ENCODE assay signal across 26 cellular contexts in the genomic region with DNA sequence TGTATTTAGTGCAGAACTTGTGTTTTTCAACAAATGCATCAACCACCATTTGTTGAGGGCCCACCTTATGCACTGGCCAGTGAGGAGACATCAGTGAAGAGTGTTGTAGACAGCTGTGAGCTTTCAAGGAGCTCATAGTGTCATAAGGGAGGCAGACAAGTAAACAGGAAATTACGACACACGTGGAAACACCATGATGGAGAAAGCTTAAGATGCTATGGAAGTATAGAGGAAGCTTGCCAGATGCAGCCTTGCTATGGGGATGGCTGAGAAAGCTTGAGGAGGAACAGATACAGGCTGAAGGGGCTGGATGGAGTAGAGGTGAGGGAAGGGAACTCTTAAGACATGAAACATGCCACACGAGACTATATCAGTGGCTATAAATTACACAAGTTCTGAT. TPM values are rescaled to one million over a fixed set of nuclear protein-coding genes. Genes with fewer than 3 reads are reported as not detected.
DNase-seq lines count a peak whose midpoint lies in the region; ATAC-seq, FAIRE-seq and TF ChIP-seq lines count a peak whose summit lies in the region.
"Had no signal": no experiment of that assay in that cellular context is flagged by ENCODE, and none has a peak within 500 bp of the region (broad histone marks: within the 10 kb centered on the region; RNA-seq: fewer than 3 reads in every experiment).

No MANE protein-coding gene starts in this region.

- no peak overlapping the region for H4K91ac ChIP-seq in H1 (replicated peaks; ENCODE audit: insufficient read length, low read length)

- WGBS in H1 (ENCODE audit: extremely low coverage in 1 of 2, insufficient coverage in 1 of 2, insufficient read length in 1 of 2, insufficient replicate concordance in 2 of 2, low coverage in 1 of 2, low lambda C conversion rate in 2 of 2, missing lambda C conversion rate in 1 of 2), 2 experiments: 74% methylated on average over 3 of the region's 3 CpGs; no CpG with 5 or more reads in 1 of the 2 experiments

- ATAC-seq in GM18502 (IDR thresholded peaks at IDR 0.05; ENCODE audit: poor library complexity, unreplicated experiment) (no peak), HG03095 (IDR thresholded peaks at IDR 0.05; ENCODE audit: unreplicated experiment) (no peak)

- POLR2A ChIA-PET in H1 (lab: Charles Lee; ENCODE audit: partially characterized antibody): interaction anchor here (1.3 to 1.7 kb wide), 2 partner anchors 8 to 9 kb away, joined by 3 to 4 read pairs; no protein-coding TSS in a partner anchor

- no peaks in the 10 kb centered on the region for H3K36me3 ChIP-seq in H1 (ENCODE audit: control insufficient read depth in 2 of 4, insufficient read depth in 4 of 4, low read length in 3 of 4)
- H3K36me3 ChIP-seq: Peyer's patch, SJCRH30, spleen, thoracic aorta, WERI-Rb-1 had no signal

- H3K27ac ChIP-seq in H1 (ENCODE audit: low read depth, low read length): no peak overlapping the region
- H3K27ac ChIP-seq: SJCRH30, spleen, thoracic aorta, WERI-Rb-1 had no signal

- no peaks in the 10 kb centered on the region for H3K27me3 ChIP-seq in H1 (replicated peaks in 1 of 4; ENCODE audit: control insufficient read depth in 3 of 4, extremely low read depth in 1 of 4, insufficient read depth in 3 of 4, low read length in 3 of 4)
- H3K27me3 ChIP-seq: Peyer's patch, SJCRH30 had no signal

- no peaks in the 10 kb centered on the region; the same call in 1 of the 2 replicates for H3K23me2 ChIP-seq in H1 (ENCODE audit: low read depth, low read length)

- H3K18ac ChIP-seq in H1 (ENCODE audit: extremely low read depth, low read length): no peak overlapping the region

- no peaks in the 10 kb centered on the region for H3K79me1 ChIP-seq in H1 (ENCODE audit: low read depth, low read length)

- no peak overlapping the region for H3K56ac ChIP-seq in H1 (replicated peaks; ENCODE audit: insufficient read length, low read depth, low read length)

- no peak overlapping the region for H3K4me3 ChIP-seq in H1 (ENCODE audit: extremely low read depth in 1 of 4, insufficient read depth in 2 of 4, low read depth in 3 of 4, low read length in 4 of 4)
- H3K4me3 ChIP-seq: Peyer's patch, SJCRH30, spleen, thoracic aorta had no signal

- peaks cover 10% of the 10 kb centered on the region for H3K9me3 Mint-ChIP-seq in nephron
- H3K9me3 Mint-ChIP-seq: activated naive CD8-positive, alpha-beta T cell treated with anti-CD3 and anti-CD28 coated beads for 36 hours; T-helper 2 cell treated with Interferon-gamma antibody and Interleukin-4, amounts not matched to agents 5 μg/mL and 100 μg/mL, for 36 hours had no signal

- H3K4me1 Mint-ChIP-seq in nephron: peaks cover 47% of the 10 kb centered on the region
- H3K4me1 Mint-ChIP-seq: activated naive CD8-positive, alpha-beta T cell treated with anti-CD3 and anti-CD28 coated beads for 36 hours had no signal

- no peak overlapping the region for H4K8ac ChIP-seq in H1 (ENCODE audit: extremely low read depth, insufficient read depth, low read length)

- H3K4me1 ChIP-seq in H1 (replicated peaks in 1 of 4; ENCODE audit: control insufficient read depth in 3 of 4, insufficient read depth in 4 of 4, low read length in 3 of 4): no peaks in the 10 kb centered on the region
- H3K4me1 ChIP-seq: Peyer's patch, spleen had no signal

- H2AFZ ChIP-seq in H1 (ENCODE audit: low read length): no peak overlapping the region

- no peak overlapping the region for H2BK20ac ChIP-seq in H1 (ENCODE audit: low read length)

- no peak overlapping the region for H2BK12ac ChIP-seq in H1 (ENCODE audit: low read depth, low read length)

- H2AK5ac ChIP-seq in H1 (ENCODE audit: low read depth, low read length): no peak overlapping the region

- TF ChIP-seq EP300 in H1 (IDR thresholded peaks at IDR 0.05; ENCODE audit: borderline replicate concordance in 1 of 2, low read depth in 2 of 2, low read length in 2 of 2): no peak

- H3K14ac ChIP-seq in H1 (ENCODE audit: insufficient read length): no peak overlapping the region

- no peaks in the 10 kb centered on the region for H3K36me3 Mint-ChIP-seq in nephron (ENCODE audit: low read depth)
- H3K36me3 Mint-ChIP-seq: activated naive CD8-positive, alpha-beta T cell treated with anti-CD3 and anti-CD28 coated beads for 36 hours had no signal

- CTCF ChIA-PET in H1 (lab: Charles Lee; ENCODE audit: partially characterized antibody): interaction anchor here (0.6 to 1.2 kb wide), 6 partner anchors 14 to 1154 kb away, joined by 3 to 7 read pairs (median 3); partner anchors contain the start of gene PSMD6

- no peak overlapping the region for H3K4me3 Mint-ChIP-seq in nephron
- H3K4me3 Mint-ChIP-seq: activated naive CD8-positive, alpha-beta T cell treated with anti-CD3 and anti-CD28 coated beads for 36 hours; T-helper 2 cell treated with Interferon-gamma antibody and Interleukin-4, amounts not matched to agents 5 μg/mL and 100 μg/mL, for 36 hours had no signal

- no peak overlapping the region for H2BK5ac ChIP-seq in H1 (ENCODE audit: low read depth, low read length)

- no peak overlapping the region for H3K23ac ChIP-seq in H1 (ENCODE audit: insufficient read length)

- DNase-seq in EL (peak; percentile 29), LHCN-M2 (ENCODE audit: low read depth) (peak; percentile 58), H1 (ENCODE audit: low read depth in 1 of 2, low spot score in 2 of 2) (no peak), NCI-H146 treated with DMSO at 0.1 percent for 48 hours (lab: John Stamatoyannopoulos, UW; ENCODE audit: unreplicated experiment) (no peak)
- DNase-seq: activated CD4-positive, alpha-beta T cell treated with anti-CD3 and anti-CD28 coated beads, Interleukin-2, amount 50 U/mL, for 4 hours; activated CD8-positive, alpha-beta memory T cell treated with anti-CD3 and anti-CD28 coated beads, Interleukin-2, amount 50 U/mL, for 4 hours; activated naive CD8-positive, alpha-beta T cell treated with anti-CD3 and anti-CD28 coated beads for 36 hours; Calu3; effector CD4-positive, alpha-beta T cell; erythroblast; Kasumi-1; mesendoderm; NCI-H1105 treated with DMSO at 0.1 percent for 48 hours; NCI-H2081; Peyer's patch; spleen; stimulated activated CD4-positive, alpha-beta T cell treated with anti-CD3 and anti-CD28 coated beads, Interleukin-4, amount 100 ng/mL, for 1 hour; stimulated activated naive CD4-positive, alpha-beta T cell treated with Interleukin-2 at 50 U/mL for 16 hours; WERI-Rb-1 had no signal

- no peak overlapping the region for H2BK15ac ChIP-seq in H1 (ENCODE audit: low read length)

- H3K79me2 ChIP-seq in H1 (ENCODE audit: control insufficient read depth in 1 of 2, insufficient read depth in 2 of 2, low read length in 2 of 2): no peaks in the 10 kb centered on the region

- H4K20me1 ChIP-seq in H1 (replicated peaks in 1 of 2; ENCODE audit: control insufficient read depth in 1 of 2, insufficient read depth in 2 of 2, low read length in 2 of 2): no peaks in the 10 kb centered on the region

- H3K27me3 Mint-ChIP-seq in nephron (ENCODE audit: low read depth): peaks cover 5% of the 10 kb centered on the region

- TF ChIP-seq POLR2A in H1 (IDR thresholded peaks at IDR 0.05; ENCODE audit: control extremely low read depth in 1 of 2, low read depth in 2 of 2, low read length in 2 of 2): no peak

- no peak for FAIRE-seq in H1 (lab: Jason Lieb, UNC)
- FAIRE-seq: HTR-8/SVneo had no signal

- H3K9me3 ChIP-seq in H1 (ENCODE audit: insufficient read depth in 2 of 2, low read depth in 1 of 2, low read length in 1 of 2): no peaks in the 10 kb centered on the region
- H3K9me3 ChIP-seq: Peyer's patch, SJCRH30, spleen, thoracic aorta had no signal

- peak overlapping the region; percentile 2 for H3K4ac ChIP-seq in H1 (replicated peaks; ENCODE audit: insufficient read length, low read depth, low read length)

- TF ChIP-seq CTCF in H1 (IDR thresholded peaks at IDR 0.05; ENCODE audit: control extremely low read depth in 1 of 3, insufficient read depth in 1 of 3, low read depth in 1 of 3, low read length in 3 of 3) (no peak), nephron (IDR thresholded peaks at IDR 0.05; ENCODE audit: unreplicated experiment in 3 of 3) (no peak)

- peak overlapping the region; percentile 0 to 55 (median 27) for H3K27ac Mint-ChIP-seq in nephron
- H3K27ac Mint-ChIP-seq: activated naive CD8-positive, alpha-beta T cell treated with anti-CD3 and anti-CD28 coated beads for 36 hours; T-helper 2 cell treated with Interferon-gamma antibody and Interleukin-4, amounts not matched to agents 5 μg/mL and 100 μg/mL, for 36 hours had no signal

- H3K4me2 ChIP-seq in H1 (ENCODE audit: insufficient read depth in 1 of 2, low read depth in 2 of 2, low read length in 2 of 2): no peak overlapping the region

- TF ChIP-seq RAD21 in H1 (IDR thresholded peaks at IDR 0.05 in 1 of 2, conservative IDR thresholded peaks at IDR 0.05 in 1 of 2; ENCODE audit: low read depth in 2 of 2, low read length in 2 of 2): no peak

- H3K9ac ChIP-seq in H1 (replicated peaks in 1 of 4; ENCODE audit: extremely low read depth in 1 of 4, low read depth in 3 of 4, low read length in 3 of 4): no peak overlapping the region

- H2BK120ac ChIP-seq in H1 (replicated peaks; ENCODE audit: low read depth, low read length): no peak overlapping the region

- H4K5ac ChIP-seq in H1 (ENCODE audit: insufficient read length, low read depth, low read length): no peak overlapping the region

TF ChIP-seq in H1, 55 proteins besides CTCF, POLR2A, EP300 and RAD21 (continues in another document):
- TF ChIP-seq RBBP5 (IDR thresholded peaks at IDR 0.05; ENCODE audit: borderline replicate concordance, low read depth, low read length) (no peak), JUN (IDR thresholded peaks at IDR 0.05; ENCODE audit: low read depth, low read length) (no peak), ASH2L (IDR thresholded peaks at IDR 0.05; ENCODE audit: low read length) (no peak), PHF8 (conservative IDR thresholded peaks at IDR 0.05; ENCODE audit: low read depth, low read length) (no peak), ZNF274 (IDR thresholded peaks at IDR 0.05; ENCODE audit: borderline replicate concordance, extremely low read depth, low read length) (no peak), POU5F1 (IDR thresholded peaks at IDR 0.05; ENCODE audit: low read depth, low read length) (no peak), RNF2 (IDR thresholded peaks at IDR 0.05; ENCODE audit: borderline replicate concordance, low read depth, low read length, missing control alignments, poor library complexity, severe bottlenecking) (no peak)

RNA-seq across cellular contexts. Expression of gene PSMD6, which starts 50.8 kb away (rescaled TPM):
- 104 and 144 TPM in 2 replicates for total RNA-seq in LHCN-M2 (2014; rRNA removed)
- 82.3 TPM for polyA plus RNA-seq in LHCN-M2 (2012)
- total RNA-seq in H1 (2021; fragmentation: NEBNext Ultra II Directional; extraction: Animal tissue kit (Norgen Biotek cat#: 25700)): 99.6 and 104 TPM in 2 replicates
- 31.9 and 43.7 TPM in 2 replicates for polyA plus RNA-seq in H1 (2011; rRNA removed)
- polyA plus RNA-seq in H1 (2011; cell fraction: cytosol; rRNA removed): 64.1 TPM
- 39.6 TPM for polyA plus RNA-seq in H1 (2011; cell fraction: nucleus; rRNA removed)
- polyA plus RNA-seq in H1 (2012, experiment 1 of 2): 91.1 to 107 TPM (median 94.8 TPM) in 4 replicates
- 14.2 TPM for polyA plus RNA-seq in H1 (2012, experiment 2 of 2)
- polyA plus RNA-seq in H1 (2013, experiment 1 of 2): 105 TPM
- 106 TPM for polyA plus RNA-seq in H1 (2013, experiment 2 of 2)
- 30.3 and 32.6 TPM in 2 replicates for polyA minus RNA-seq in H1 (2011; rRNA and poly(A)+ RNA removed)
- 36.3 TPM for polyA minus RNA-seq in H1 (2011; cell fraction: cytosol; rRNA and poly(A)+ RNA removed)
- 61.2 TPM for polyA minus RNA-seq in H1 (2011; cell fraction: nucleus; rRNA and poly(A)+ RNA removed)

Comparison
In these comparisons a context has a peak if more than half of its experiments do, and no peak if none do; other contexts are left out.
1. DNase-seq: peak in EL (single experiment) and LHCN-M2 (single experiment); none in H1 (0 of 2) and NCI-H146 treated with DMSO at 0.1 percent for 48 hours (single experiment).